Comparison of ENCODE assay signal across 8 cellular contexts in the genomic region with DNA sequence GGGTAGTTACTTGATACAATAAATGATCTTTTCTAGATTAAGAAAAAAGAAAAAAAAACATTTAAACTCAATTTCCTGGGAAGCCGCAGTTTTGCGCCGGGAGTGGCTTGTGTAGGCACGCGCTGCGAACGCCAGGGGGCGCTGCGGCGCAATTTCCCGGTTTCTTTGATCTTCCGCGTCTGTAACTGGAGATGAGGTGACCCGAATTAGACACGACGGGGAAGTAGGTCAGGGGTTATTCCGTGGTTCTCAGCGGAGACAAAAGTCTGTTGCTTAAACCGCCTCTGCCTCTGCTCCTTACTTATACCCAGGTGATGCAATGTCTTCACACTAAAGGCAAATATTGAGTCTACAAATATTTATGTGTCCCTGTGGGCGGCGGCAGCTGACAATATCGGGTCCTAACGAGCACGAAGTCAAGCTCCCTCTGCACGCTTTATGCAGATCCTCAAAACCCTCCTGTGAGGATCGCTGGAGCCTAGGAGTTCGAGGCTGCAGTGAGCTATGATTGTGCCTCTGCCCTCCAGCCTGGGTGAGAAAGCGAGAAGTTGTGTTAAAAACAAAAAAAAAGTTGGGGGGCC. TPM values are rescaled to one million over a fixed set of nuclear protein-coding genes. Genes with fewer than 3 reads are reported as not detected.
DNase-seq lines count a peak whose midpoint lies in the region; ATAC-seq, FAIRE-seq and TF ChIP-seq lines count a peak whose summit lies in the region.

No MANE protein-coding gene starts in this region.

- H3K27ac ChIP-seq in coronary artery (no peak overlapping the region), HepG2 (ENCODE audit: extremely low read length, insufficient read depth, low read length) (peak overlapping the region; percentile 58)

- no peak overlapping the region for H2AFZ ChIP-seq in HepG2 (ENCODE audit: low read length)

- intact Hi-C loops in HepG2 (cut with micrococcal nuclease; ENCODE audit: unreplicated experiment), result loop anchor here (1.0 kb wide), 2 partner anchors 29 to 115 kb away; no protein-coding TSS in a partner anchor

- TF ChIP-seq RAD21 in HepG2 (CRISPR knock-in tag; IDR thresholded peaks at IDR 0.05), result peak; percentile 79

- no peak for TF ChIP-seq POLR2A in HepG2 (IDR thresholded peaks at IDR 0.05; ENCODE audit: insufficient read depth in 1 of 2, low read depth in 2 of 2, low read length in 2 of 2)

- ATAC-seq in HG02642 (IDR thresholded peaks at IDR 0.05; ENCODE audit: poor library complexity, unreplicated experiment), result peak; percentile 57
- peak; percentile 88 for ATAC-seq in HepG2
- ATAC-seq in GM19463 (IDR thresholded peaks at IDR 0.05; ENCODE audit: unreplicated experiment), result no peak

- CTCF ChIA-PET in BJ (lab: Yijun Ruan, JAX), result interaction anchor here (0.6 to 11.0 kb wide), 16 partner anchors 9 to 298 kb away, joined by 3 to 91 read pairs (median 6); a partner anchor contains a TSS
- CTCF ChIA-PET in HepG2 (lab: Yijun Ruan, JAX; ENCODE audit: low intra/inter-chr PET ratio, low total read pairs), result interaction anchor here (1.4 to 2.3 kb wide), 3 partner anchors 26 to 148 kb away, joined by 6 to 34 read pairs (median 7); a partner anchor contains a TSS

- H3K4me3 ChIP-seq in BJ (ENCODE audit: low read depth, low read length), result no peak overlapping the region; the same call in 1 of the 2 replicates
- H3K4me3 ChIP-seq in coronary artery, result peak overlapping the region; percentile 57
- peak overlapping the region in 1 of 3 experiments; percentile 31; a peak in 1 of 6 replicates for H3K4me3 ChIP-seq in HepG2 (replicated peaks in 1 of 3; ENCODE audit: insufficient read depth in 1 of 3, low read depth in 2 of 3, low read length in 3 of 3)

- POLR2A ChIA-PET in BJ (lab: Charles Lee), result no interaction called here
- POLR2A ChIA-PET in HepG2 (lab: Yijun Ruan, JAX), result interaction anchor here (0.6 to 1.1 kb wide), 5 partner anchors 11 to 566 kb away, joined by 3 to 7 read pairs (median 4); a partner anchor contains a TSS

- H3K36me3 ChIP-seq in BJ (ENCODE audit: control insufficient read depth, insufficient read depth, low read length), result no peaks in the 10 kb centered on the region
- H3K36me3 ChIP-seq in HepG2 (replicated peaks in 1 of 2; ENCODE audit: control insufficient read depth in 1 of 2, insufficient read depth in 2 of 2, low read length in 2 of 2), result no peaks in the 10 kb centered on the region

- H3K4me2 ChIP-seq in HepG2 (ENCODE audit: low read depth, low read length), result peak overlapping the region; percentile 66

- 2% methylated on average over 28 of the region's 28 CpGs for WGBS in HepG2 (ENCODE audit: low lambda C conversion rate)

- no peaks in the 10 kb centered on the region for H4K20me1 ChIP-seq in HepG2 (ENCODE audit: insufficient read depth, low read length)

- DNase-seq in BJ (ENCODE audit: low read depth), result peak; percentile 19
- peak; percentile 3 for DNase-seq in NCI-H526 treated with DMSO at 0.1 percent for 48 hours (lab: John Stamatoyannopoulos, UW)
- DNase-seq in activated CD4-positive, alpha-beta T cell treated with anti-CD3 and anti-CD28 coated beads, Interleukin-2, amount 50 U/mL, for 1 hour, result peak; percentile 87
- DNase-seq in coronary artery (ENCODE audit: low spot score), result peak; percentile 83
- DNase-seq in HepG2 (ENCODE audit: low spot score), result peak; percentile 96
- DNase-seq in stimulated activated CD4-positive, alpha-beta T cell treated with anti-CD3 and anti-CD28 coated beads, Interleukin-2, amount 100 ng/mL, for 48 hours, result peak; percentile 89 to 92

- TF ChIP-seq CTCF in BJ (IDR thresholded peaks at IDR 0.05; ENCODE audit: insufficient read depth, low read depth, low read length), result peak; percentile 97
- peak; percentile 95 for TF ChIP-seq CTCF in coronary artery (IDR thresholded peaks at IDR 0.05)
- peak; percentile 89 for TF ChIP-seq CTCF in HepG2 (CRISPR knock-in tag; IDR thresholded peaks at IDR 0.05)

- peak; percentile 93 for FAIRE-seq in HepG2 (lab: Jason Lieb, UNC)

- H3K9me3 ChIP-seq in HepG2 (ENCODE audit: low read length), result no peaks in the 10 kb centered on the region

- BruUV-seq in HepG2 (replicated peaks; lab: Mats Ljungman, UMichigan), result no TSS peak

- no peaks in the 10 kb centered on the region for H3K79me2 ChIP-seq in HepG2 (ENCODE audit: insufficient read depth, low read length)

- in situ Hi-C loops in HepG2 (cut with HindIII; ENCODE audit: extremely low pct_ligation_motif_present, low pct_unique_long_range_greater_than_20kb), result no loop called here

- TF ChIP-seq EP300 in HepG2 (IDR thresholded peaks at IDR 0.05; ENCODE audit: low read depth in 2 of 2, low read length in 2 of 2), result peak; percentile 72 to 81; a peak in 3 of 4 replicates
- peak; percentile 84 for TF ChIP-seq EP300 in HepG2 (CRISPR knock-in tag; IDR thresholded peaks at IDR 0.05; ENCODE audit: borderline replicate concordance)

- peaks cover 17% of the 10 kb centered on the region for H3K4me1 ChIP-seq in HepG2 (ENCODE audit: insufficient read depth, low read length)

- no peak overlapping the region for H3K9ac ChIP-seq in HepG2 (ENCODE audit: insufficient read depth, low read depth, low read length)

- peaks cover 3% of the 10 kb centered on the region; the same call in 1 of the 2 replicates for H3K27me3 ChIP-seq in BJ (ENCODE audit: control insufficient read depth, insufficient read depth, low read length)
- no peaks in the 10 kb centered on the region for H3K27me3 ChIP-seq in HepG2 (ENCODE audit: control insufficient read depth in 1 of 2, insufficient read depth in 2 of 2, low read length in 2 of 2)

RNA-seq across cellular contexts. Expression of a gene that starts 15.2 kb away (rescaled TPM):
- polyA plus RNA-seq in BJ (2011; rRNA removed) (28.6 and 39.4 TPM in 2 replicates), HepG2 (2011; rRNA removed) (40.1 and 48.7 TPM in 2 replicates)
- polyA minus RNA-seq in BJ (2011; rRNA and poly(A)+ RNA removed), result 39.9 and 55.0 TPM in 2 replicates
- 17.8 and 22.8 TPM in 2 replicates for total RNA-seq in HepG2 (2016; rRNA removed; fragmentation: Illumina TruSeq; extraction: Trizol)
- 12.7 and 13.5 TPM in 2 replicates for total RNA-seq in HepG2 (2016; cell fraction: cytosol; rRNA removed; fragmentation: Illumina TruSeq; extraction: Trizol; ENCODE audit: low read depth)
- total RNA-seq in HepG2 (2016; cell fraction: insoluble cytoplasmic fraction; rRNA removed; fragmentation: Illumina TruSeq; extraction: Trizol), result 15.9 and 23.8 TPM in 2 replicates
- 11.9 and 13.6 TPM in 2 replicates for total RNA-seq in HepG2 (2016; cell fraction: membrane; rRNA removed; fragmentation: Illumina TruSeq; extraction: Trizol)
- total RNA-seq in HepG2 (2016; cell fraction: nucleus; rRNA removed; fragmentation: Illumina TruSeq; extraction: Trizol), result 18.1 and 19.5 TPM in 2 replicates
- 28.8 and 41.8 TPM in 2 replicates for polyA plus RNA-seq in HepG2 (2011; cell fraction: cytosol; rRNA removed)
- 344 and 378 TPM in 2 replicates for polyA plus RNA-seq in HepG2 (2011; cell fraction: nucleus; rRNA removed)
- polyA plus RNA-seq in HepG2 (2012), result 61.3 and 71.5 TPM in 2 replicates
- polyA plus RNA-seq in HepG2 (2016; cell fraction: cytosol; fragmentation: Illumina TruSeq; extraction: Trizol; ENCODE audit: low read depth), result 9.5 and 12.3 TPM in 2 replicates
- polyA plus RNA-seq in HepG2 (2016; cell fraction: insoluble cytoplasmic fraction; fragmentation: Illumina TruSeq; extraction: Trizol; ENCODE audit: low read depth), result 22.4 and 26.4 TPM in 2 replicates
- 9.5 and 10.0 TPM in 2 replicates for polyA plus RNA-seq in HepG2 (2016; cell fraction: membrane; fragmentation: Illumina TruSeq; extraction: Trizol; ENCODE audit: low read depth)
- 69.3 and 73.8 TPM in 2 replicates for polyA plus RNA-seq in HepG2 (2016; cell fraction: nucleus; fragmentation: Illumina TruSeq; extraction: Trizol; ENCODE audit: insufficient read depth, low read depth)
- polyA minus RNA-seq in HepG2 (2011; rRNA and poly(A)+ RNA removed; ENCODE audit: low replicate concordance), result 121 and 178 TPM in 2 replicates
- 22.7 and 26.7 TPM in 2 replicates for polyA minus RNA-seq in HepG2 (2011; cell fraction: cytosol; rRNA and poly(A)+ RNA removed)
- 70.0 and 76.8 TPM in 2 replicates for polyA minus RNA-seq in HepG2 (2011; cell fraction: nucleus; rRNA and poly(A)+ RNA removed)

RNA-seq across cellular contexts. Expression of a gene that starts 16.7 kb away (rescaled TPM):
- polyA plus RNA-seq in BJ (2011; rRNA removed) (not detected in 2 replicates), HepG2 (2011; rRNA removed) (not detected in 2 replicates)
- not detected in 2 replicates for polyA minus RNA-seq in BJ (2011; rRNA and poly(A)+ RNA removed)
- not detected in 2 replicates for total RNA-seq in HepG2 (2016; rRNA removed; fragmentation: Illumina TruSeq; extraction: Trizol)
- not detected in 2 replicates for total RNA-seq in HepG2 (2016; cell fraction: cytosol; rRNA removed; fragmentation: Illumina TruSeq; extraction: Trizol; ENCODE audit: low read depth)
- not detected in 2 replicates for total RNA-seq in HepG2 (2016; cell fraction: insoluble cytoplasmic fraction; rRNA removed; fragmentation: Illumina TruSeq; extraction: Trizol)
- total RNA-seq in HepG2 (2016; cell fraction: membrane; rRNA removed; fragmentation: Illumina TruSeq; extraction: Trizol), result not detected in 2 replicates
- not detected in 2 replicates for total RNA-seq in HepG2 (2016; cell fraction: nucleus; rRNA removed; fragmentation: Illumina TruSeq; extraction: Trizol)
- not detected in 2 replicates for polyA plus RNA-seq in HepG2 (2011; cell fraction: cytosol; rRNA removed)
- not detected in 2 replicates for polyA plus RNA-seq in HepG2 (2011; cell fraction: nucleus; rRNA removed)
- polyA plus RNA-seq in HepG2 (2012), result not detected in 2 replicates
- not detected in 2 replicates for polyA plus RNA-seq in HepG2 (2016; cell fraction: cytosol; fragmentation: Illumina TruSeq; extraction: Trizol; ENCODE audit: low read depth)
- not detected in 2 replicates for polyA plus RNA-seq in HepG2 (2016; cell fraction: insoluble cytoplasmic fraction; fragmentation: Illumina TruSeq; extraction: Trizol; ENCODE audit: low read depth)
- polyA plus RNA-seq in HepG2 (2016; cell fraction: membrane; fragmentation: Illumina TruSeq; extraction: Trizol; ENCODE audit: low read depth), result not detected in 2 replicates
- polyA plus RNA-seq in HepG2 (2016; cell fraction: nucleus; fragmentation: Illumina TruSeq; extraction: Trizol; ENCODE audit: insufficient read depth, low read depth), result not detected in 2 replicates
- polyA minus RNA-seq in HepG2 (2011; rRNA and poly(A)+ RNA removed; ENCODE audit: low replicate concordance), result not detected in 2 replicates
- not detected in 2 replicates for polyA minus RNA-seq in HepG2 (2011; cell fraction: cytosol; rRNA and poly(A)+ RNA removed)
- not detected in 2 replicates for polyA minus RNA-seq in HepG2 (2011; cell fraction: nucleus; rRNA and poly(A)+ RNA removed)

RNA-seq across cellular contexts. Expression of a gene that starts 18.6 kb away (rescaled TPM):
- not detected in 2 replicates for polyA plus RNA-seq in BJ (2011; rRNA removed)
- not detected in 2 replicates for polyA minus RNA-seq in BJ (2011; rRNA and poly(A)+ RNA removed)
- 0.80 TPM in 1 of 2 replicates, not detected in the other for total RNA-seq in HepG2 (2016; rRNA removed; fragmentation: Illumina TruSeq; extraction: Trizol)
- not detected in 2 replicates for total RNA-seq in HepG2 (2016; cell fraction: cytosol; rRNA removed; fragmentation: Illumina TruSeq; extraction: Trizol; ENCODE audit: low read depth)
- total RNA-seq in HepG2 (2016; cell fraction: insoluble cytoplasmic fraction; rRNA removed; fragmentation: Illumina TruSeq; extraction: Trizol), result 0.35 TPM in 1 of 2 replicates, not detected in the other
- not detected in 2 replicates for total RNA-seq in HepG2 (2016; cell fraction: membrane; rRNA removed; fragmentation: Illumina TruSeq; extraction: Trizol)
- total RNA-seq in HepG2 (2016; cell fraction: nucleus; rRNA removed; fragmentation: Illumina TruSeq; extraction: Trizol), result not detected in 2 replicates
- polyA plus RNA-seq in HepG2 (2011; rRNA removed), result 0.62 and 0.82 TPM in 2 replicates
- 0.15 and 0.28 TPM in 2 replicates for polyA plus RNA-seq in HepG2 (2011; cell fraction: cytosol; rRNA removed)
- 3.9 and 7.6 TPM in 2 replicates for polyA plus RNA-seq in HepG2 (2011; cell fraction: nucleus; rRNA removed)
- 1.8 TPM in 1 of 2 replicates, not detected in the other for polyA plus RNA-seq in HepG2 (2012)
- polyA plus RNA-seq in HepG2 (2016; cell fraction: cytosol; fragmentation: Illumina TruSeq; extraction: Trizol; ENCODE audit: low read depth), result not detected in 2 replicates
- not detected in 2 replicates for polyA plus RNA-seq in HepG2 (2016; cell fraction: insoluble cytoplasmic fraction; fragmentation: Illumina TruSeq; extraction: Trizol; ENCODE audit: low read depth)
- polyA plus RNA-seq in HepG2 (2016; cell fraction: membrane; fragmentation: Illumina TruSeq; extraction: Trizol; ENCODE audit: low read depth), result not detected in 2 replicates
- 1.4 and 1.7 TPM in 2 replicates for polyA plus RNA-seq in HepG2 (2016; cell fraction: nucleus; fragmentation: Illumina TruSeq; extraction: Trizol; ENCODE audit: insufficient read depth, low read depth)
- polyA minus RNA-seq in HepG2 (2011; rRNA and poly(A)+ RNA removed; ENCODE audit: low replicate concordance), result 0.20 TPM in 1 of 2 replicates, not detected in the other
- not detected in 2 replicates for polyA minus RNA-seq in HepG2 (2011; cell fraction: cytosol; rRNA and poly(A)+ RNA removed)
- polyA minus RNA-seq in HepG2 (2011; cell fraction: nucleus; rRNA and poly(A)+ RNA removed), result not detected in 2 replicates

RNA-seq across cellular contexts. Expression of a gene that starts 22.6 kb away (rescaled TPM):
- polyA plus RNA-seq in BJ (2011; rRNA removed), result 8.9 and 28.5 TPM in 2 replicates
- polyA minus RNA-seq in BJ (2011; rRNA and poly(A)+ RNA removed), result 4.1 and 5.0 TPM in 2 replicates
- 59.9 and 66.5 TPM in 2 replicates for total RNA-seq in HepG2 (2016; rRNA removed; fragmentation: Illumina TruSeq; extraction: Trizol)
- total RNA-seq in HepG2 (2016; cell fraction: cytosol; rRNA removed; fragmentation: Illumina TruSeq; extraction: Trizol; ENCODE audit: low read depth), result 15.6 and 17.1 TPM in 2 replicates
- total RNA-seq in HepG2 (2016; cell fraction: insoluble cytoplasmic fraction; rRNA removed; fragmentation: Illumina TruSeq; extraction: Trizol), result 64.7 and 78.4 TPM in 2 replicates
- total RNA-seq in HepG2 (2016; cell fraction: membrane; rRNA removed; fragmentation: Illumina TruSeq; extraction: Trizol), result 22.2 and 23.9 TPM in 2 replicates
- total RNA-seq in HepG2 (2016; cell fraction: nucleus; rRNA removed; fragmentation: Illumina TruSeq; extraction: Trizol), result 34.1 and 46.5 TPM in 2 replicates
- polyA plus RNA-seq in HepG2 (2011; rRNA removed), result 20.0 and 22.3 TPM in 2 replicates
- polyA plus RNA-seq in HepG2 (2011; cell fraction: cytosol; rRNA removed), result 13.6 and 14.9 TPM in 2 replicates
- polyA plus RNA-seq in HepG2 (2011; cell fraction: nucleus; rRNA removed), result 14.3 and 19.0 TPM in 2 replicates
- polyA plus RNA-seq in HepG2 (2012), result 25.5 and 50.4 TPM in 2 replicates
- polyA plus RNA-seq in HepG2 (2016; cell fraction: cytosol; fragmentation: Illumina TruSeq; extraction: Trizol; ENCODE audit: low read depth), result 17.9 and 18.0 TPM in 2 replicates
- 36.9 and 42.2 TPM in 2 replicates for polyA plus RNA-seq in HepG2 (2016; cell fraction: insoluble cytoplasmic fraction; fragmentation: Illumina TruSeq; extraction: Trizol; ENCODE audit: low read depth)
- polyA plus RNA-seq in HepG2 (2016; cell fraction: membrane; fragmentation: Illumina TruSeq; extraction: Trizol; ENCODE audit: low read depth), result 18.3 and 20.0 TPM in 2 replicates
- polyA plus RNA-seq in HepG2 (2016; cell fraction: nucleus; fragmentation: Illumina TruSeq; extraction: Trizol; ENCODE audit: insufficient read depth, low read depth), result 64.3 and 70.9 TPM in 2 replicates
- 1.4 and 7.8 TPM in 2 replicates for polyA minus RNA-seq in HepG2 (2011; rRNA and poly(A)+ RNA removed; ENCODE audit: low replicate concordance)
- polyA minus RNA-seq in HepG2 (2011; cell fraction: cytosol; rRNA and poly(A)+ RNA removed), result 6.4 and 10.4 TPM in 2 replicates
- 7.2 and 8.7 TPM in 2 replicates for polyA minus RNA-seq in HepG2 (2011; cell fraction: nucleus; rRNA and poly(A)+ RNA removed)

RNA-seq across cellular contexts. Expression of a gene that starts 22.8 kb away (rescaled TPM):
- polyA plus RNA-seq in BJ (2011; rRNA removed) (20.7 and 39.8 TPM in 2 replicates), HepG2 (2011; rRNA removed) (23.9 and 28.4 TPM in 2 replicates)
- 41.7 and 60.5 TPM in 2 replicates for polyA minus RNA-seq in BJ (2011; rRNA and poly(A)+ RNA removed)
- total RNA-seq in HepG2 (2016; rRNA removed; fragmentation: Illumina TruSeq; extraction: Trizol), result 6.2 and 8.6 TPM in 2 replicates
- total RNA-seq in HepG2 (2016; cell fraction: cytosol; rRNA removed; fragmentation: Illumina TruSeq; extraction: Trizol; ENCODE audit: low read depth), result 1.9 and 2.7 TPM in 2 replicates
- 6.6 and 7.3 TPM in 2 replicates for total RNA-seq in HepG2 (2016; cell fraction: insoluble cytoplasmic fraction; rRNA removed; fragmentation: Illumina TruSeq; extraction: Trizol)
- 3.2 and 4.4 TPM in 2 replicates for total RNA-seq in HepG2 (2016; cell fraction: membrane; rRNA removed; fragmentation: Illumina TruSeq; extraction: Trizol)
- 11.7 and 15.3 TPM in 2 replicates for total RNA-seq in HepG2 (2016; cell fraction: nucleus; rRNA removed; fragmentation: Illumina TruSeq; extraction: Trizol)
- 14.1 and 24.2 TPM in 2 replicates for polyA plus RNA-seq in HepG2 (2011; cell fraction: cytosol; rRNA removed)
- 95.9 and 136 TPM in 2 replicates for polyA plus RNA-seq in HepG2 (2011; cell fraction: nucleus; rRNA removed)
- 19.0 and 22.6 TPM in 2 replicates for polyA plus RNA-seq in HepG2 (2012)
- polyA plus RNA-seq in HepG2 (2016; cell fraction: cytosol; fragmentation: Illumina TruSeq; extraction: Trizol; ENCODE audit: low read depth), result 3.4 and 3.5 TPM in 2 replicates
- polyA plus RNA-seq in HepG2 (2016; cell fraction: insoluble cytoplasmic fraction; fragmentation: Illumina TruSeq; extraction: Trizol; ENCODE audit: low read depth), result 11.7 and 15.6 TPM in 2 replicates
- 4.0 and 5.4 TPM in 2 replicates for polyA plus RNA-seq in HepG2 (2016; cell fraction: membrane; fragmentation: Illumina TruSeq; extraction: Trizol; ENCODE audit: low read depth)
- 38.3 and 40.6 TPM in 2 replicates for polyA plus RNA-seq in HepG2 (2016; cell fraction: nucleus; fragmentation: Illumina TruSeq; extraction: Trizol; ENCODE audit: insufficient read depth, low read depth)
- polyA minus RNA-seq in HepG2 (2011; rRNA and poly(A)+ RNA removed; ENCODE audit: low replicate concordance), result 70.9 and 81.0 TPM in 2 replicates
- polyA minus RNA-seq in HepG2 (2011; cell fraction: cytosol; rRNA and poly(A)+ RNA removed), result 29.0 and 31.0 TPM in 2 replicates
- polyA minus RNA-seq in HepG2 (2011; cell fraction: nucleus; rRNA and poly(A)+ RNA removed), result 19.8 and 20.6 TPM in 2 replicates

Comparison
In these comparisons a context has a peak if more than half of its experiments do, and no peak if none do; other contexts are left out.
1. DNase-seq: peak in every context shown above with its lines; median percentile 96 in HepG2; 90 in stimulated activated CD4-positive, alpha-beta T cell treated with anti-CD3 and anti-CD28 coated beads, Interleukin-2, amount 100 ng/mL, for 48 hours; 87 in activated CD4-positive, alpha-beta T cell treated with anti-CD3 and anti-CD28 coated beads, Interleukin-2, amount 50 U/mL, for 1 hour; 83 in coronary artery; 19 in BJ; 3 in NCI-H526 treated with DMSO at 0.1 percent for 48 hours.